ENCODE assay signal across 21 cellular contexts in genomic region chr7:68504766-68505165, GRCh38.
DNase-seq lines count a peak whose midpoint lies in the region; FAIRE-seq and TF ChIP-seq lines count a peak whose summit lies in the region.
"Had no signal": no experiment of that assay in that cellular context is flagged by ENCODE, and none has a peak within 500 bp of the region (broad histone marks: within the 10 kb centered on the region; RNA-seq: fewer than 3 reads in every experiment).

No MANE protein-coding gene starts in this region.

- H3K4me1 Mint-ChIP-seq in astrocyte (ENCODE audit: low read depth, unreplicated experiment) (no peaks in the 10 kb centered on the region), neural progenitor cell (peaks cover 26% of the 10 kb centered on the region)
- H3K4me1 Mint-ChIP-seq: CD14-positive monocyte; CD4-positive, alpha-beta memory T cell; GM23338 had no signal

- no peaks in the 10 kb centered on the region for H4K20me1 ChIP-seq in astrocyte (ENCODE audit: insufficient read depth, low read length)
- no peaks in the 10 kb centered on the region for H4K20me1 ChIP-seq in neural progenitor cell (ENCODE audit: low read depth)
- H4K20me1 ChIP-seq: BLaER1 had no signal

- H3K4me3 ChIP-seq in astrocyte (ENCODE audit: insufficient read depth, low read depth, low read length) (no peak overlapping the region), neural progenitor cell (no peak overlapping the region), right atrium auricular region (no peak overlapping the region)
- H3K4me3 ChIP-seq: A549, BLaER1, GM23338 had no signal

- H3K9me3 Mint-ChIP-seq in astrocyte (ENCODE audit: unreplicated experiment) (peaks cover 10% of the 10 kb centered on the region), neural progenitor cell (peaks cover 4% of the 10 kb centered on the region)

- H3K9me3 ChIP-seq in astrocyte (ENCODE audit: insufficient read depth, low read depth, low read length), result peaks cover 4% of the 10 kb centered on the region
- no peaks in the 10 kb centered on the region for H3K9me3 ChIP-seq in neural progenitor cell (ENCODE audit: low read depth)
- peaks cover 0 to 12% of the 10 kb centered on the region in 2 donors for H3K9me3 ChIP-seq in right atrium auricular region

- H3K27me3 Mint-ChIP-seq in astrocyte (ENCODE audit: low read depth, unreplicated experiment) (no peaks in the 10 kb centered on the region), neural progenitor cell (ENCODE audit: insufficient read depth, low read depth) (peaks cover 10% of the 10 kb centered on the region)
- H3K27me3 Mint-ChIP-seq: CD4-positive, alpha-beta memory T cell had no signal

- H3K27ac ChIP-seq in astrocyte (ENCODE audit: low read depth, low read length) (no peak overlapping the region), neural progenitor cell (no peak overlapping the region), right atrium auricular region (no peak overlapping the region)
- H3K27ac ChIP-seq: 22Rv1, A549, BLaER1 had no signal

- H3K79me2 ChIP-seq in astrocyte (ENCODE audit: insufficient read depth, low read length) (no peaks in the 10 kb centered on the region), neural progenitor cell (ENCODE audit: low read depth) (no peaks in the 10 kb centered on the region)

- no peaks in the 10 kb centered on the region for H3K27me3 ChIP-seq in astrocyte (ENCODE audit: insufficient read depth, low read length)
- H3K27me3 ChIP-seq in neural progenitor cell, result no peaks in the 10 kb centered on the region
- no peaks in the 10 kb centered on the region for H3K27me3 ChIP-seq in right atrium auricular region
- H3K27me3 ChIP-seq: BLaER1 had no signal

- no peak overlapping the region for H3K9ac ChIP-seq in astrocyte (ENCODE audit: low read length)
- no peak overlapping the region for H3K9ac ChIP-seq in neural progenitor cell
- H3K9ac ChIP-seq: BLaER1 had no signal

- DNase-seq in Ammon's horn (ENCODE audit: low spot score), result peak; percentile 3
- DNase-seq in astrocyte (ENCODE audit: low read depth), result peak; percentile 6
- DNase-seq in inferior parietal cortex (ENCODE audit: extremely low spot score), result peak; percentile 5
- no peak for DNase-seq in neural progenitor cell (ENCODE audit: low spot score)
- no peak for DNase-seq in NCI-H2029 treated with DMSO at 0.1 percent for 48 hours (lab: John Stamatoyannopoulos, UW)
- DNase-seq in right atrium auricular region (ENCODE audit: low spot score), result no peak
- no peak for DNase-seq in stimulated activated CD4-positive, alpha-beta T cell treated with anti-CD3 and anti-CD28 coated beads, Interleukin-4, amount 100 ng/mL, for 4 hours
- DNase-seq: AML-193; CD4-positive, alpha-beta memory T cell; DMS153; DMS79; GDM1; H7 had no signal

- H3K27ac Mint-ChIP-seq in astrocyte (ENCODE audit: unreplicated experiment), result no peak overlapping the region
- H3K27ac Mint-ChIP-seq in neural progenitor cell, result peak overlapping the region; percentile 30
- H3K27ac Mint-ChIP-seq: CD14-positive monocyte; CD4-positive, alpha-beta memory T cell; GM23338 had no signal

- no peak for FAIRE-seq in astrocyte (lab: Jason Lieb, UNC)
- FAIRE-seq: GM12892, GM18507, HepG2 had no signal

- TF ChIP-seq CTCF in astrocyte (IDR thresholded peaks at IDR 0.05; ENCODE audit: insufficient read depth, low read depth, low read length) (no peak), neural progenitor cell (IDR thresholded peaks at IDR 0.05) (no peak), right atrium auricular region (IDR thresholded peaks at IDR 0.05) (no peak)

- H2AFZ ChIP-seq in astrocyte (ENCODE audit: low read depth, low read length), result no peak overlapping the region
- no peak overlapping the region for H2AFZ ChIP-seq in neural progenitor cell (replicated peaks)
- H2AFZ ChIP-seq: GM23338 had no signal

- no peak overlapping the region for H3K4me2 ChIP-seq in astrocyte (ENCODE audit: low read length)
- H3K4me2 ChIP-seq in neural progenitor cell, result peak overlapping the region; percentile 9
- H3K4me2 ChIP-seq: A549, BLaER1, GM23338 had no signal

- H3K4me1 ChIP-seq in astrocyte (ENCODE audit: insufficient read depth, low read length), result no peaks in the 10 kb centered on the region
- H3K4me1 ChIP-seq in neural progenitor cell, result peaks cover 14% of the 10 kb centered on the region
- no peaks in the 10 kb centered on the region for H3K4me1 ChIP-seq in right atrium auricular region
- H3K4me1 ChIP-seq: A549, BLaER1 had no signal

- H3K36me3 ChIP-seq in astrocyte (ENCODE audit: insufficient read depth, low read length) (no peaks in the 10 kb centered on the region), neural progenitor cell (no peaks in the 10 kb centered on the region), right atrium auricular region (no peaks in the 10 kb centered on the region)
- H3K36me3 ChIP-seq: BLaER1 had no signal

- H3K36me3 Mint-ChIP-seq in astrocyte (ENCODE audit: low read depth, unreplicated experiment) (no peaks in the 10 kb centered on the region), neural progenitor cell (no peaks in the 10 kb centered on the region)
- H3K36me3 Mint-ChIP-seq: CD14-positive monocyte; CD4-positive, alpha-beta memory T cell had no signal

- H3K4me3 Mint-ChIP-seq in astrocyte (ENCODE audit: unreplicated experiment) (no peak overlapping the region), neural progenitor cell (no peak overlapping the region)
- H3K4me3 Mint-ChIP-seq: CD14-positive monocyte; CD4-positive, alpha-beta memory T cell; GM23338 had no signal

- no peaks in the 10 kb centered on the region for H3F3A ChIP-seq in neural progenitor cell (ENCODE audit: low read depth)

Comparison
In these comparisons a context has a peak if more than half of its experiments do, and no peak if none do; other contexts are left out.
1. DNase-seq: peak in Ammon's horn (single experiment), astrocyte (single experiment) and inferior parietal cortex (single experiment); none in neural progenitor cell (single experiment), NCI-H2029 treated with DMSO at 0.1 percent for 48 hours (single experiment), right atrium auricular region (single experiment) and stimulated activated CD4-positive, alpha-beta T cell treated with anti-CD3 and anti-CD28 coated beads, Interleukin-4, amount 100 ng/mL, for 4 hours (0 of 2).